Comparison of ENCODE assay signal across 28 cellular contexts in the genomic region with DNA sequence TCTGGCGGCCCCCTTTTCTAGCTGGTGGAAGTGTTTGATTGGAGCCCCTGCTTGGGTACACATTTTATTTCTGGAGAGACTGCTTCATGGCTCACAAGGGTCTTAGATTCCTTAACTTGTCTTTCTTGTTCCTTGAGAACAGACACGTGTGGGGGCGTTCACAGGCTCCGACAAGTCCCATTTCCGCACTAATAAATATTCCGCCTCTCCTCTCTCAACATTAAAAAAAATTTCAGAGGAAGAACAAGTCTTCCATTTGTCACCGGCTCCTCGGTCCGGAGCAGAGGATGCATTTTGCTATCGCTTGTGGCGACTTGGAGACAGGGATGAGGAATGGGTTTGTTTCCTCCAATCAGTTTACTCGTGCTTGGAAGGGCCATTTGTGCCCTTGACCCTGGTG.
"Had no signal": no experiment of that assay in that cellular context is flagged by ENCODE, and none has a peak within 500 bp of the region (broad histone marks: within the 10 kb centered on the region; RNA-seq: fewer than 3 reads in every experiment).

No MANE protein-coding gene starts in this region.

- H3K9me3 ChIP-seq: colonic mucosa had no signal

- DNase-seq: activated CD4-positive, alpha-beta memory T cell treated with anti-CD3 and anti-CD28 coated beads for 36 hours; activated CD4-positive, alpha-beta T cell treated with anti-CD3 and anti-CD28 coated beads for 36 hours; activated CD4-positive, alpha-beta T cell treated with anti-CD3 and anti-CD28 coated beads, Interleukin-2, amount 10 ng/mL, durations not matched to agents 24 days and 14 days; activated CD4-positive, CD25-positive, alpha-beta regulatory T cell; activated CD4-positive, CD25-positive, alpha-beta regulatory T cell treated with anti-CD3 and anti-CD28 coated beads, Interleukin-2, amount 50 U/mL, for 72 hours; activated CD8-positive, alpha-beta memory T cell treated with anti-CD3 and anti-CD28 coated beads, Interleukin-2, amount 50 U/mL, for 48 hours; activated gamma-delta T cell; activated naive CD4-positive, alpha-beta T cell; activated naive CD4-positive, alpha-beta T cell treated with anti-CD3 and anti-CD28 coated beads, Interleukin-2, amount 10 ng/mL, durations not matched to agents 7 days and 5 days; activated T-cell treated with anti-CD3 and anti-CD28 coated beads for 4 hours; activated T-cell treated with anti-CD3 and anti-CD28 coated beads, Interleukin-2, amount 50 U/mL, for 24 hours; activated T-cell treated with anti-CD3 and anti-CD28 coated beads, Interleukin-2, amount 50 U/mL, for 72 hours; amniotic stem cell; anterior cingulate cortex; brain microvascular endothelial cell; central memory CD4-positive, alpha-beta T cell; cerebellar nuclear complex; colonic mucosa; effector CD8-positive, alpha-beta T cell; foreskin fibroblast; T-helper 2 cell had no signal

- H3K4me1 ChIP-seq: colonic mucosa had no signal

- H3K4me3 ChIP-seq: cardiac muscle cell, colonic mucosa had no signal

- FAIRE-seq: astrocyte, endometrium, endothelial cell of umbilical vein, frontal cortex had no signal

- H3K27me3 ChIP-seq: brain microvascular endothelial cell, colonic mucosa had no signal

- H3K36me3 ChIP-seq: brain microvascular endothelial cell, cardiac muscle cell, colonic mucosa had no signal

- H3K27ac ChIP-seq: brain microvascular endothelial cell, cardiac muscle cell, colonic mucosa, epithelial cell of prostate had no signal

- ATAC-seq: activated CD4-positive, alpha-beta T cell treated with anti-CD3 and anti-CD28 coated beads for 36 hours; activated naive CD4-positive, alpha-beta T cell treated with anti-CD3 and anti-CD28 coated beads, Interleukin-2, amount 50 U/mL, for 72 hours; activated T-cell treated with anti-CD3 and anti-CD28 coated beads, Interleukin-2, amount 50 U/mL, for 72 hours had no signal
